21 cellular contexts compared by ENCODE assay signal in genomic region chr7:132891554-132891953, GRCh38.
"Had no signal": no experiment of that assay in that cellular context is flagged by ENCODE, and none has a peak within 500 bp of the region (broad histone marks: within the 10 kb centered on the region; RNA-seq: fewer than 3 reads in every experiment).

No MANE protein-coding gene starts in this region.

- H3K27me3 ChIP-seq: SJSA1 had no signal

- H3K4me3 ChIP-seq: SJSA1, SK-N-MC had no signal

- FAIRE-seq: HTR-8/SVneo, RCC 7860 had no signal

- H3K27ac ChIP-seq: HL-60, SJSA1, SK-N-MC had no signal

- DNase-seq: KBM-7, MV-4-11, NCI-H1048, NCI-H1105, NCI-H1417, NCI-H1436 treated with DMSO at 0.1 percent for 48 hours, NCI-H1694, NCI-H187 treated with DMSO at 0.1 percent for 48 hours, NCI-H2029 treated with DMSO at 0.1 percent for 48 hours, NCI-H2171 treated with DMSO at 0.1 percent for 48 hours, NCI-H345, NCI-H446 treated with DMSO at 0.1 percent for 48 hours, NCI-H510A treated with DMSO at 0.1 percent for 48 hours, Right ventricle myocardium superior, RPMI8226, SIG-M5 had no signal
